Comparison of ENCODE assay signal across 8 cellular contexts in the genomic region with DNA sequence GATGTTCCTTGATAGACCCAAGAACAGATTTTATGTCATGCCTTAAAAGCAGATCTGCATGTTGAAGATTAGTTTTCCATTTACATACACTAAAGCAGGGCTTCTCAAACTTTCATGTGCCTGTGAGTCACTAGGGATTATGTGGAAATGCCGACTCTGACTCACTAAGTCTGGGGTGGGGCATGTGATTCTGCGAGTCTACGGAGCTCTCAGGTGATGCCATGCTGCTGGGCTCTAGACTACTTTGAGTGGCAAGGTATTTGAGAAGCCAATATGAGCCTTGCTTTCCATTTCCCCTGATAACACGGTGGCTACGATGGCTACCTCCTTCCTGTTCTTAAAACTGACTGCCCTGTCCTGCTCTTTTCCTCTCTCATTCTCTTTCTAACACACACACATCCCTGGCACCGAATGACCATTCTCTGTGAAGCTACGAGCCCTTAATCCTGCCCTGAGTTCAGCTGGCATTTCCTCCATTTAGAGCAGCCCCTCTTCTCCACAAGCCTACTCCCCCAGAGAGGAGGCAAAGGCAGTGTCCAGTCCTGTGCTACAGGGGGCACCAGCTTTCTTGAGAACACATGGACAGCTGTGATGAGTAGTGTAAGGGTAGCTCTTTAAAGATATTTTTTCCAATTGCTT. TPM values are rescaled to one million over a fixed set of nuclear protein-coding genes. Genes with fewer than 3 reads are reported as not detected.
DNase-seq lines count a peak whose midpoint lies in the region; ATAC-seq and TF ChIP-seq lines count a peak whose summit lies in the region.

No MANE protein-coding gene starts in this region.

- H3K27me3 ChIP-seq in CD4-positive, alpha-beta T cell (ENCODE audit: control insufficient read depth, insufficient read depth, low read length) = no peaks in the 10 kb centered on the region

- no peaks in the 10 kb centered on the region for H3K4me1 Mint-ChIP-seq in CD4-positive, alpha-beta T cell (ENCODE audit: low read depth)

- ATAC-seq in CD4-positive, alpha-beta T cell (ENCODE audit: poor library complexity) = no peak
- ATAC-seq in GM18502 (IDR thresholded peaks at IDR 0.05; ENCODE audit: poor library complexity, unreplicated experiment) = no peak

- H3K4me3 Mint-ChIP-seq in CD4-positive, alpha-beta T cell = no peak overlapping the region

- H3K9me3 Mint-ChIP-seq in CD4-positive, alpha-beta T cell = no peaks in the 10 kb centered on the region

- H3K36me3 Mint-ChIP-seq in CD4-positive, alpha-beta T cell (ENCODE audit: low read depth) = no peaks in the 10 kb centered on the region

- H3K27ac ChIP-seq in CD4-positive, alpha-beta T cell (ENCODE audit: low read depth, low read length) = no peak overlapping the region

- no peaks in the 10 kb centered on the region for H3K9me3 ChIP-seq in CD4-positive, alpha-beta T cell (ENCODE audit: control insufficient read depth, low read length)

- POLR2A ChIA-PET in CD4-positive, alpha-beta T cell (lab: Charles Lee) = no interaction called here

- H3K27ac Mint-ChIP-seq in CD4-positive, alpha-beta T cell = no peak overlapping the region

- H3K27me3 Mint-ChIP-seq in CD4-positive, alpha-beta T cell = peaks cover 4% of the 10 kb centered on the region

- intact Hi-C loops in CD4-positive, alpha-beta T cell (cut with DNase I, micrococcal nuclease) = no loop called here

- peak; percentile 73 for DNase-seq in AG08395 (ENCODE audit: low spot score)
- peak; percentile 66 for DNase-seq in HS-27A (ENCODE audit: low read depth)
- peak; percentile 95 for DNase-seq in amniotic epithelial cell (ENCODE audit: low read depth)
- peak; percentile 87 for DNase-seq in kidney tubule cell (ENCODE audit: low spot score)
- no peak for DNase-seq in CD4-positive, alpha-beta T cell
- no peak for DNase-seq in NCI-H2227 (lab: John Stamatoyannopoulos, UW; ENCODE audit: unreplicated experiment)
- no peak for DNase-seq in effector CD8-positive, alpha-beta T cell (lab: John Stamatoyannopoulos, UW)

- TF ChIP-seq CTCF in CD4-positive, alpha-beta T cell (IDR thresholded peaks at IDR 0.05) = no peak

- CTCF ChIA-PET in CD4-positive, alpha-beta T cell (lab: Charles Lee) = no interaction called here

RNA-seq across cellular contexts. Expression of gene PYGO1, which starts 39.7 kb away (rescaled TPM):
- total RNA-seq in CD4-positive, alpha-beta T cell = not detected

Comparison
In these comparisons a context has a peak if more than half of its experiments do, and no peak if none do; other contexts are left out.
1. DNase-seq: peak in AG08395 (single experiment), HS-27A (single experiment), amniotic epithelial cell (single experiment) and kidney tubule cell (single experiment); none in CD4-positive, alpha-beta T cell (0 of 10), NCI-H2227 (single experiment) and effector CD8-positive, alpha-beta T cell (single experiment).